Comparison of ENCODE assay signal across 21 cellular contexts in genomic region chr7:107799645-107800264, GRCh38. TPM values are rescaled to one million over a fixed set of nuclear protein-coding genes. Genes with fewer than 3 reads are reported as not detected.
"Had no signal": no experiment of that assay in that cellular context is flagged by ENCODE, and none has a peak within 500 bp of the region (broad histone marks: within the 10 kb centered on the region; RNA-seq: fewer than 3 reads in every experiment).

No MANE protein-coding gene starts in this region.

- H3K36me3 ChIP-seq: ovary, right atrium auricular region, spleen had no signal

- H3K27me3 Mint-ChIP-seq: activated T-helper 17 cell treated with anti-CD3 and anti-CD28 coated beads, Interleukin-2, amount 50 U/mL, for 72 hours; T-helper 17 cell had no signal

- DNase-seq: activated CD4-positive, alpha-beta T cell treated with anti-CD3 and anti-CD28 coated beads, Interleukin-2, amount 10 ng/mL, durations not matched to agents 7 days and 5 days; activated CD4-positive, CD25-positive, alpha-beta regulatory T cell; activated naive CD4-positive, alpha-beta T cell treated with anti-CD3 and anti-CD28 coated beads, Interleukin-2, amount 10 ng/mL, durations not matched to agents 7 days and 5 days; activated T-cell treated with anti-CD3 and anti-CD28 coated beads for 4 hours; dorsolateral prefrontal cortex; immature natural killer cell; mesendoderm; ovary; SHP77; spleen; stimulated activated CD4-positive, alpha-beta T cell treated with anti-CD3 and anti-CD28 coated beads, Interleukin-1b, Interleukin-23, amount 100 ng/mL, for 48 hours; stimulated activated naive B cell treated with anti-CD40 and anti-IgM and Interleukin-4, amounts not matched to agents 10 μg/mL and 1 μg/mL and 100 μg/mL, for 72 hours; T-helper 17 cell; testis had no signal

- H3K4me3 Mint-ChIP-seq: activated CD4-positive, alpha-beta T cell treated with anti-CD3 and anti-CD28 coated beads, Interleukin-2, amount 10 ng/mL, durations not matched to agents 7 days and 5 days; activated naive CD4-positive, alpha-beta T cell treated with anti-CD3 and anti-CD28 coated beads, Interleukin-2, amount 10 ng/mL, durations not matched to agents 7 days and 5 days; activated T-helper 17 cell treated with anti-CD3 and anti-CD28 coated beads, Interleukin-2, amount 50 U/mL, for 72 hours; central memory CD8-positive, alpha-beta T cell; immature natural killer cell; neural crest cell; stimulated activated naive B cell treated with anti-CD40 and anti-IgM and Interleukin-4, amounts not matched to agents 10 μg/mL and 1 μg/mL and 100 μg/mL, for 72 hours; T-helper 17 cell had no signal

- H3K4me1 ChIP-seq: right atrium auricular region, spleen, testis had no signal

- ATAC-seq: activated T-helper 17 cell treated with anti-CD3 and anti-CD28 coated beads, Interleukin-2, amount 50 U/mL, for 72 hours; stimulated activated naive B cell treated with anti-CD40 and anti-IgM and Interleukin-4, amounts not matched to agents 10 μg/mL and 1 μg/mL and 100 μg/mL, for 72 hours; T-helper 17 cell had no signal

- H3K27ac ChIP-seq: dorsolateral prefrontal cortex, epithelial cell of prostate, right atrium auricular region, spleen had no signal

- H3K9me3 ChIP-seq: ovary, right atrium auricular region, spleen, testis had no signal

- H3K27ac Mint-ChIP-seq: activated CD4-positive, alpha-beta T cell treated with anti-CD3 and anti-CD28 coated beads, Interleukin-2, amount 10 ng/mL, durations not matched to agents 7 days and 5 days; activated naive CD4-positive, alpha-beta T cell treated with anti-CD3 and anti-CD28 coated beads, Interleukin-2, amount 10 ng/mL, durations not matched to agents 7 days and 5 days; activated T-helper 17 cell treated with anti-CD3 and anti-CD28 coated beads, Interleukin-2, amount 50 U/mL, for 72 hours; immature natural killer cell; stimulated activated naive B cell treated with anti-CD40 and anti-IgM and Interleukin-4, amounts not matched to agents 10 μg/mL and 1 μg/mL and 100 μg/mL, for 72 hours; T-helper 17 cell had no signal

- H3K27me3 ChIP-seq: ovary, right atrium auricular region, spleen, testis had no signal

- H3K4me1 Mint-ChIP-seq: activated CD4-positive, alpha-beta T cell treated with anti-CD3 and anti-CD28 coated beads, Interleukin-2, amount 10 ng/mL, durations not matched to agents 7 days and 5 days; activated naive CD4-positive, alpha-beta T cell treated with anti-CD3 and anti-CD28 coated beads, Interleukin-2, amount 10 ng/mL, durations not matched to agents 7 days and 5 days; activated T-helper 17 cell treated with anti-CD3 and anti-CD28 coated beads, Interleukin-2, amount 50 U/mL, for 72 hours; central memory CD8-positive, alpha-beta T cell; immature natural killer cell; neural crest cell; stimulated activated naive B cell treated with anti-CD40 and anti-IgM and Interleukin-4, amounts not matched to agents 10 μg/mL and 1 μg/mL and 100 μg/mL, for 72 hours; T-helper 17 cell had no signal

- H3K36me3 Mint-ChIP-seq: activated naive CD4-positive, alpha-beta T cell treated with anti-CD3 and anti-CD28 coated beads, Interleukin-2, amount 10 ng/mL, durations not matched to agents 7 days and 5 days; immature natural killer cell; stimulated activated naive B cell treated with anti-CD40 and anti-IgM and Interleukin-4, amounts not matched to agents 10 μg/mL and 1 μg/mL and 100 μg/mL, for 72 hours had no signal

- H3K9me3 Mint-ChIP-seq: activated CD4-positive, alpha-beta T cell treated with anti-CD3 and anti-CD28 coated beads, Interleukin-2, amount 10 ng/mL, durations not matched to agents 7 days and 5 days; activated naive CD4-positive, alpha-beta T cell treated with anti-CD3 and anti-CD28 coated beads, Interleukin-2, amount 10 ng/mL, durations not matched to agents 7 days and 5 days; activated T-helper 17 cell treated with anti-CD3 and anti-CD28 coated beads, Interleukin-2, amount 50 U/mL, for 72 hours; central memory CD8-positive, alpha-beta T cell; immature natural killer cell; neural crest cell; stimulated activated naive B cell treated with anti-CD40 and anti-IgM and Interleukin-4, amounts not matched to agents 10 μg/mL and 1 μg/mL and 100 μg/mL, for 72 hours had no signal

- H3K4me3 ChIP-seq: dorsolateral prefrontal cortex, ovary, right atrium auricular region, spleen, testis had no signal

RNA-seq across cellular contexts. Expression of gene SLC26A3, which starts 3.3 kb away (rescaled TPM):
- total RNA-seq: activated CD4-positive, alpha-beta T cell treated with anti-CD3 and anti-CD28 coated beads, Interleukin-2, amount 10 ng/mL, durations not matched to agents 7 days and 5 days; activated CD8-positive, alpha-beta memory T cell treated with anti-CD3 and anti-CD28 coated beads for 36 hours; activated T-helper 17 cell treated with anti-CD3 and anti-CD28 coated beads, Interleukin-2, amount 50 U/mL, for 72 hours; dorsolateral prefrontal cortex; myocyte; neural crest cell; right atrium auricular region; T-helper 17 cell had no signal
- polyA plus RNA-seq: immature natural killer cell had no signal
